ENCODE assay signal across 17 cellular contexts in genomic region chr5:108141676-108142075, GRCh38.
DNase-seq lines count a peak whose midpoint lies in the region; ATAC-seq and TF ChIP-seq lines count a peak whose summit lies in the region.
"Had no signal": no experiment of that assay in that cellular context is flagged by ENCODE, and none has a peak within 500 bp of the region (broad histone marks: within the 10 kb centered on the region; RNA-seq: fewer than 3 reads in every experiment).

No MANE protein-coding gene starts in this region.

- WGBS in suprapubic skin = 87% methylated on average over 2 of the region's 2 CpGs

- TF ChIP-seq CTCF in GM10266 (IDR thresholded peaks at IDR 0.05; ENCODE audit: control insufficient read depth, insufficient read depth, low read depth, missing control alignments) (no peak), epithelial cell of esophagus (IDR thresholded peaks at IDR 0.05; ENCODE audit: insufficient read depth, low read depth, low read length, missing control alignments) (no peak), suprapubic skin (IDR thresholded peaks at IDR 0.05) (no peak)

- no peaks in the 10 kb centered on the region for H3K36me3 ChIP-seq in suprapubic skin
- H3K36me3 ChIP-seq: cardiac muscle cell, heart left ventricle, right atrium auricular region had no signal

- TF ChIP-seq EP300 in suprapubic skin (IDR thresholded peaks at IDR 0.05) = no peak

- no peak overlapping the region for H3K27ac ChIP-seq in suprapubic skin
- H3K27ac ChIP-seq: cardiac muscle cell, heart left ventricle, right atrium auricular region had no signal

- ATAC-seq in GM18909 (IDR thresholded peaks at IDR 0.05; ENCODE audit: poor library complexity, unreplicated experiment) (peak; percentile 59), HG03565 (IDR thresholded peaks at IDR 0.05; ENCODE audit: unreplicated experiment) (peak; percentile 53)
- ATAC-seq: heart left ventricle had no signal

- no peak for TF ChIP-seq POLR2A in suprapubic skin (IDR thresholded peaks at IDR 0.05)

- no peak overlapping the region for H3K4me3 ChIP-seq in epithelial cell of esophagus (ENCODE audit: low read length)
- no peak overlapping the region for H3K4me3 ChIP-seq in suprapubic skin
- H3K4me3 ChIP-seq: cardiac muscle cell, heart left ventricle, right atrium auricular region had no signal

- H3K4me1 ChIP-seq in suprapubic skin = no peaks in the 10 kb centered on the region
- H3K4me1 ChIP-seq: Caco-2, right atrium auricular region had no signal

- H3K27me3 ChIP-seq in suprapubic skin = no peaks in the 10 kb centered on the region
- H3K27me3 ChIP-seq: cardiac muscle cell, heart left ventricle, right atrium auricular region had no signal

- no peaks in the 10 kb centered on the region for H3K9me3 ChIP-seq in suprapubic skin
- H3K9me3 ChIP-seq: Caco-2, heart left ventricle, right atrium auricular region had no signal

- DNase-seq in GM10266 (ENCODE audit: extremely low spot score) = peak; percentile 5
- peak; percentile 44 for DNase-seq in epithelial cell of esophagus (ENCODE audit: low read depth)
- no peak for DNase-seq in SHP77 treated with DMSO at 0.1 percent for 48 hours (lab: John Stamatoyannopoulos, UW)
- no peak for DNase-seq in NCI-H1694 (lab: John Stamatoyannopoulos, UW)
- DNase-seq in ecto neural progenitor cell (ENCODE audit: low spot score) = no peak
- no peak for DNase-seq in suprapubic skin (ENCODE audit: low spot score in 2 of 2)
- DNase-seq: activated CD8-positive, alpha-beta memory T cell treated with anti-CD3 and anti-CD28 coated beads, Interleukin-2, amount 50 U/mL, for 48 hours; activated naive CD4-positive, alpha-beta T cell treated with anti-CD3 and anti-CD28 coated beads, Interleukin-2, amount 50 U/mL, for 16 hours; Caco-2; heart left ventricle; NCI-H1436 treated with DMSO at 0.1 percent for 48 hours; Right ventricle myocardium superior; substantia nigra had no signal

Comparison
In these comparisons a context has a peak if more than half of its experiments do, and no peak if none do; other contexts are left out.
1. DNase-seq: peak in GM10266 (single experiment) and epithelial cell of esophagus (single experiment); none in SHP77 treated with DMSO at 0.1 percent for 48 hours (single experiment), NCI-H1694 (single experiment), ecto neural progenitor cell (single experiment) and suprapubic skin (0 of 2).